ENCODE assay signal across 9 cellular contexts in genomic region chr2:212227755-212228154, GRCh38.
A peak's percentile ranks its signal among the peaks of the same experiment; 100 is the strongest.
DNase-seq lines count a peak whose midpoint lies in the region; ATAC-seq, FAIRE-seq and TF ChIP-seq lines count a peak whose summit lies in the region.
"Had no signal": no experiment of that assay in that cellular context is flagged by ENCODE, and none has a peak within 500 bp of the region (broad histone marks: within the 10 kb centered on the region; RNA-seq: fewer than 3 reads in every experiment).

No MANE protein-coding gene starts in this region.

- CTCF ChIA-PET in HepG2 (lab: Yijun Ruan, JAX; ENCODE audit: low intra/inter-chr PET ratio, low total read pairs): no interaction called here

- no TSS peak for BruUV-seq in HepG2 (replicated peaks; lab: Mats Ljungman, UMichigan)

- intact Hi-C loops in HepG2 (cut with micrococcal nuclease; ENCODE audit: unreplicated experiment): no loop called here

- H3K36me3 ChIP-seq in adipocyte (ENCODE audit: control insufficient read depth, insufficient read depth, low read length, severe bottlenecking) (no peaks in the 10 kb centered on the region), HepG2 (replicated peaks in 1 of 2; ENCODE audit: control insufficient read depth in 1 of 2, insufficient read depth in 2 of 2, low read length in 2 of 2) (no peaks in the 10 kb centered on the region)

- H3K4me2 ChIP-seq in HepG2 (ENCODE audit: low read depth, low read length): no peak overlapping the region

- ATAC-seq in HepG2: no peak
- ATAC-seq in GM19463 (IDR thresholded peaks at IDR 0.05; ENCODE audit: unreplicated experiment): no peak
- ATAC-seq in HG03432 (IDR thresholded peaks at IDR 0.05; ENCODE audit: unreplicated experiment): no peak
- no peak for ATAC-seq in HG03354 (IDR thresholded peaks at IDR 0.05; ENCODE audit: poor library complexity, severe bottlenecking, unreplicated experiment)
- ATAC-seq in GM19324 (IDR thresholded peaks at IDR 0.05; ENCODE audit: low FRiP score, unreplicated experiment): no peak
- ATAC-seq: K562 had no signal

- POLR2A ChIA-PET in HepG2 (lab: Yijun Ruan, JAX): no interaction called here

- in situ Hi-C loops in HepG2 (cut with HindIII; ENCODE audit: extremely low pct_ligation_motif_present, low pct_unique_long_range_greater_than_20kb): no loop called here

- FAIRE-seq in HepG2 (lab: Jason Lieb, UNC): no peak
- FAIRE-seq: K562 had no signal

- H4K20me1 ChIP-seq in HepG2 (ENCODE audit: insufficient read depth, low read length): no peaks in the 10 kb centered on the region

- H2AFZ ChIP-seq in HepG2 (ENCODE audit: low read length): no peak overlapping the region

- H3K27me3 ChIP-seq in adipocyte (replicated peaks; ENCODE audit: control insufficient read depth, insufficient read depth, low read length) (no peaks in the 10 kb centered on the region), HepG2 (ENCODE audit: control insufficient read depth in 1 of 2, insufficient read depth in 2 of 2, low read length in 2 of 2) (no peaks in the 10 kb centered on the region)

- no peak for TF ChIP-seq RAD21 in HepG2 (CRISPR knock-in tag; IDR thresholded peaks at IDR 0.05)

- DNase-seq in DMS 273 treated with DMSO at 0.1 percent for 48 hours (lab: John Stamatoyannopoulos, UW) (peak; percentile 78), NCI-H1436 (lab: John Stamatoyannopoulos, UW) (peak; percentile 78), adipocyte (ENCODE audit: low read depth) (peak; percentile 95), HepG2 (ENCODE audit: low spot score) (peak; percentile 39)

- TF ChIP-seq CTCF in HepG2 (CRISPR knock-in tag; IDR thresholded peaks at IDR 0.05): no peak

- peak overlapping the region; percentile 11 for H3K4me3 ChIP-seq in adipocyte (ENCODE audit: low read length)
- no peak overlapping the region for H3K4me3 ChIP-seq in HepG2 (replicated peaks in 1 of 3; ENCODE audit: insufficient read depth in 1 of 3, low read depth in 2 of 3, low read length in 3 of 3)
- H3K4me3 ChIP-seq: K562 had no signal

- 10% methylated on average over 4 of the region's 4 CpGs for WGBS in HepG2 (ENCODE audit: low lambda C conversion rate)

- H3K27ac ChIP-seq in HepG2 (ENCODE audit: extremely low read length, insufficient read depth, low read length): no peak overlapping the region

- no peaks in the 10 kb centered on the region for H3K9me3 ChIP-seq in adipocyte (ENCODE audit: control insufficient read depth, low read length)
- no peaks in the 10 kb centered on the region for H3K9me3 ChIP-seq in HepG2 (ENCODE audit: low read length)

- H3K9ac ChIP-seq in adipocyte (ENCODE audit: low read length): no peak overlapping the region
- H3K9ac ChIP-seq in HepG2 (ENCODE audit: insufficient read depth, low read depth, low read length): no peak overlapping the region

- peaks cover 20% of the 10 kb centered on the region for H3K4me1 ChIP-seq in adipocyte (ENCODE audit: control insufficient read depth, insufficient read depth, low read length)
- no peaks in the 10 kb centered on the region for H3K4me1 ChIP-seq in HepG2 (ENCODE audit: insufficient read depth, low read length)

- H3K79me2 ChIP-seq in HepG2 (ENCODE audit: insufficient read depth, low read length): no peaks in the 10 kb centered on the region

- TF ChIP-seq EP300 in HepG2 (IDR thresholded peaks at IDR 0.05; ENCODE audit: low read depth in 2 of 2, low read length in 2 of 2) (no peak), HepG2 (CRISPR knock-in tag; IDR thresholded peaks at IDR 0.05; ENCODE audit: borderline replicate concordance) (no peak)

- no peak for TF ChIP-seq POLR2A in HepG2 (IDR thresholded peaks at IDR 0.05; ENCODE audit: insufficient read depth in 1 of 2, low read depth in 2 of 2, low read length in 2 of 2)

TF ChIP-seq in HepG2, 621 proteins besides CTCF, POLR2A, EP300 and RAD21:
- TF ChIP-seq RBM39 (IDR thresholded peaks at IDR 0.05; ENCODE audit: low read depth, low read length, poor library complexity, severe bottlenecking) (no peak), AFF4 (CRISPR knock-in tag; IDR thresholded peaks at IDR 0.05) (no peak), FOSL1 (CRISPR knock-in tag; IDR thresholded peaks at IDR 0.05; ENCODE audit: borderline replicate concordance) (no peak), SIX4 (CRISPR knock-in tag; IDR thresholded peaks at IDR 0.05) (peak; percentile 71; the same call in 1 of the 2 replicates), CEBPB (IDR thresholded peaks at IDR 0.05; ENCODE audit: borderline replicate concordance, low read depth, low read length) (peak; percentile 82)

Comparison
In these comparisons a context has a peak if more than half of its experiments do, and no peak if none do; other contexts are left out.
1. DNase-seq: peak in every context shown above with its lines; median percentile 95 in adipocyte; 78 in DMS 273 treated with DMSO at 0.1 percent for 48 hours; 78 in NCI-H1436; 39 in HepG2.